Comparison of ENCODE assay signal across 8 cellular contexts in the genomic region with DNA sequence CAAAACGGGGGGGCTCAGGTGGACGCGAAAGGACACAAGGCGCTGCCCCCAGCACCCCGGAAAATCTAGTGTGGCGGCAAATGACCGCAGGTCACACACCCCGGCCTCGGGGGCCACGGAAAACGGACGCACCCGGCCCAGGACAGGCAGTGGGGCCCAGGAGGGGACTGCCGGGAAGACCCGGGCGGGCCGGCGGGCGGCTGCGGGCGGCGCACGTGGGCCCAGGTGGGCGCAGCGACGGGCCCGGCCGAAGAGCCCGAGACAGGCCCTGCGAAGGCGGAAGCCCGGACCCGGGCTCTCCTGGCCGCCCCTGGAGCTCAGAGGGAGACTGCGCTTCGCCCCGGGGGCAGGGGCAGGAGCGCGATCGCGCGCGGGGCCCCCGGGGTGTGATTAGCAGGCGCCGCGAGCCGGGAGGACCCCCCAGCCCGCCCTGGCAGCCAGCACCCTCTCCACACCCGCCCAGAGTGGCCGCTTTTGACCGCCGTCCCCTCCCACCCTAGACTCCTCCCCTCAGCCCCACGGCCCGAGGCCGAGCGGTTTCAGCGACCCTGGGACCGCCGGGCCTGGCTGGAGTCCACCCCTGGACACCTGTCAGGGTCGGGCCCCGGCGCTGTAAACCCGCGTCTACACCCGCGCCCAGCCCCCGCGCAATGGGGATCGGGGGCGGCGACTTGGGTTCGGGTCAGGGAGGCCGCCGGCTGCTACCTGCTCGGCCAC. TPM values are rescaled to one million over a fixed set of nuclear protein-coding genes. Genes with fewer than 3 reads are reported as not detected.
DNase-seq lines count a peak whose midpoint lies in the region; ATAC-seq, FAIRE-seq and TF ChIP-seq lines count a peak whose summit lies in the region.

No MANE protein-coding gene starts in this region.

- TF ChIP-seq POLR2A in adrenal gland (IDR thresholded peaks at IDR 0.05), result no peak

- no peak for TF ChIP-seq CTCF in adrenal gland (IDR thresholded peaks at IDR 0.05)

- in situ Hi-C loops in ACHN (cut with HindIII; ENCODE audit: low pct_ligation_motif_present, low pct_unique_long_range_greater_than_20kb, low sequenced_read_pairs), result no loop called here

- H3K27me3 ChIP-seq in NT2/D1 (ENCODE audit: insufficient read depth, insufficient read length), result peaks cover 63% of the 10 kb centered on the region
- no peaks in the 10 kb centered on the region for H3K27me3 ChIP-seq in adrenal gland
- peaks cover 30% of the 10 kb centered on the region for H3K27me3 ChIP-seq in iPS-15b (ENCODE audit: control insufficient read depth, insufficient read depth, low read length)

- no peak for FAIRE-seq in frontal cortex (lab: Jason Lieb, UNC)

- peak; percentile 39 for DNase-seq in ACHN
- DNase-seq in NT2/D1 (ENCODE audit: low read depth, low spot score), result no peak
- DNase-seq in adrenal gland, result peak in 6 of 7 donors; percentile 35 to 56 (median 48)
- no peak for DNase-seq in frontal cortex (ENCODE audit: low spot score in 2 of 2)

- 0 to 1% (median 0%) methylated on average over 5 to 76 of the region's 76 CpGs; no CpG with 5 or more reads in 1 of the 4 donors for WGBS in adrenal gland, 4 donors

- intact Hi-C loops in adrenal gland (cut with DNase I), result no loop called here

- no peaks in the 10 kb centered on the region for H3K9me3 ChIP-seq in NT2/D1 (ENCODE audit: insufficient read depth, low read length)
- H3K9me3 ChIP-seq in adrenal gland (replicated peaks in 1 of 3), result no peaks in the 10 kb centered on the region
- H3K9me3 ChIP-seq in iPS-15b (ENCODE audit: control insufficient read depth, insufficient read depth, low read length), result no peaks in the 10 kb centered on the region

- H3K36me3 ChIP-seq in NT2/D1 (ENCODE audit: insufficient read depth, insufficient read length, low read length), result no peaks in the 10 kb centered on the region
- H3K36me3 ChIP-seq in adrenal gland (replicated peaks in 1 of 2), result no peaks in the 10 kb centered on the region
- no peaks in the 10 kb centered on the region for H3K36me3 ChIP-seq in iPS-15b (ENCODE audit: control insufficient read depth, insufficient read depth, low read length)

- H3K4me1 ChIP-seq in NT2/D1 (ENCODE audit: insufficient read depth, insufficient read length) (peaks cover 3% of the 10 kb centered on the region), adrenal gland (replicated peaks in 1 of 2) (peaks cover 0 to 36% of the 10 kb centered on the region in 2 donors), iPS-15b (ENCODE audit: control insufficient read depth, insufficient read depth, low read length) (no peaks in the 10 kb centered on the region)

- ATAC-seq in GM18858 (IDR thresholded peaks at IDR 0.05; ENCODE audit: unreplicated experiment) (peak; percentile 29), HG02981 (IDR thresholded peaks at IDR 0.05; ENCODE audit: unreplicated experiment) (peak; percentile 39)

- H3K9ac ChIP-seq in NT2/D1 (ENCODE audit: insufficient read length, low read depth) (peak overlapping the region; percentile 56), iPS-15b (ENCODE audit: low read depth, low read length) (no peak overlapping the region)

- H3K4me3 ChIP-seq in NT2/D1 (ENCODE audit: insufficient read length, low read depth), result peak overlapping the region; percentile 45
- H3K4me3 ChIP-seq in adrenal gland, result peak overlapping the region in 3 of 4 donors; percentile 33 to 79 (median 43)
- peak overlapping the region; percentile 62 for H3K4me3 ChIP-seq in iPS-15b (ENCODE audit: low read depth, low read length)
- peak overlapping the region; percentile 59 to 92 (median 80) for H3K4me3 ChIP-seq in skin epidermis

- H3K27ac ChIP-seq in adrenal gland, result peak overlapping the region in 4 of 5 donors; percentile 55 to 91 (median 81)
- peak overlapping the region; percentile 81 to 99 (median 95) for H3K27ac ChIP-seq in skin epidermis

RNA-seq across cellular contexts. Expression of gene MBP, which starts 0.8 kb away (rescaled TPM):
- total RNA-seq in adrenal gland (10 to 100 TPM; 11.2 to 23.7 (median 16.0) TPM), frontal cortex (7.7 TPM)
- polyA plus RNA-seq in adrenal gland, result 1 to 10 TPM; 3.5 to 7.6 (median 6.2) TPM

Comparison
In these comparisons a context has a peak if more than half of its experiments do, and no peak if none do; other contexts are left out.
1. DNase-seq: peak in ACHN (single experiment) and adrenal gland (6 of 7); none in NT2/D1 (single experiment) and frontal cortex (0 of 2).
2. Peak in every context shown above with its lines, with median percentiles within 50 percentile points of each other: H3K4me3 ChIP-seq.